3 cellular contexts compared by ENCODE assay signal in the genomic region with DNA sequence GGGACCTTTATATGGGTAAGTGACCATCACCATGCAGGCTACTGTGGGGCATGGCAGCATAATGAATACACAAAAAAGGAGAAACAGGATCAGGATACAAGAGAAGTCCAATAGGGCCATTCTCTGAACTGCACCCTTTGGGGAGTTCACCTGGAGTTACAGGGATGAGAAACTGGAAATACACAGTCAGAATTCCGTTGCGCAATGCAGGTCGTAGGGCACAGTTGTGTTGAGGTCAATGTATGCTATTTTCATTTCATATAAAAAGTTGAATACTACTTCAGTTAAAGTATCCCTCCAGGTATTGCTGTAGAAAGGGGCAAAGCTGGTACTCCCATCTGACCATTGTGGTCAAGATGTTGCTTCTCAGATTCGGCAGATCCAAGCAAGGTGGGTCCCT.
TF ChIP-seq lines count a peak whose summit lies in the region.

No MANE protein-coding gene starts in this region.

TF ChIP-seq in IMR-90, 13 proteins besides CTCF, POLR2A, EP300 and RAD21:
- TF ChIP-seq CEBPB (IDR thresholded peaks at IDR 0.05; ENCODE audit: low read depth, low read length), result peak; percentile 68
- TF ChIP-seq RFX5 (IDR thresholded peaks at IDR 0.05; ENCODE audit: low read depth, low read length), result no peak
- TF ChIP-seq BHLHE40 (IDR thresholded peaks at IDR 0.05; ENCODE audit: low read depth, low read length), result no peak

TF ChIP-seq in Ishikawa, 13 proteins besides CTCF, POLR2A, EP300 and RAD21:
- TF ChIP-seq CEBPB (IDR thresholded peaks at IDR 0.05), result 0 out of 2 replicates have a peak, but pooled peaks have one; percentile 33
- no peak for TF ChIP-seq YY1 (IDR thresholded peaks at IDR 0.05; ENCODE audit: low read depth)
- TF ChIP-seq NFIC (IDR thresholded peaks at IDR 0.05), result no peak

TF ChIP-seq in HepG2, 621 proteins besides CTCF, POLR2A, EP300 and RAD21:
- TF ChIP-seq, protein P1, sequence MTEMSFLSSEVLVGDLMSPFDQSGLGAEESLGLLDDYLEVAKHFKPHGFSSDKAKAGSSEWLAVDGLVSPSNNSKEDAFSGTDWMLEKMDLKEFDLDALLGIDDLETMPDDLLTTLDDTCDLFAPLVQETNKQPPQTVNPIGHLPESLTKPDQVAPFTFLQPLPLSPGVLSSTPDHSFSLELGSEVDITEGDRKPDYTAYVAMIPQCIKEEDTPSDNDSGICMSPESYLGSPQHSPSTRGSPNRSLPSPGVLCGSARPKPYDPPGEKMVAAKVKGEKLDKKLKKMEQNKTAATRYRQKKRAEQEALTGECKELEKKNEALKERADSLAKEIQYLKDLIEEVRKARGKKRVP (CRISPR knock-in tag; IDR thresholded peaks at IDR 0.05), result no peak
- TF ChIP-seq MAFK (conservative IDR thresholded peaks at IDR 0.05 in 1 of 2, IDR thresholded peaks at IDR 0.05 in 1 of 2; ENCODE audit: low read length in 2 of 2) (no peak), CEBPB (IDR thresholded peaks at IDR 0.05; ENCODE audit: borderline replicate concordance, low read depth, low read length) (peak; percentile 75; the same call in 1 of the 2 replicates), HMG20A (CRISPR knock-in tag; IDR thresholded peaks at IDR 0.05; ENCODE audit: borderline replicate concordance) (no peak)
